Comparison of ENCODE assay signal across 13 cellular contexts in the genomic region with DNA sequence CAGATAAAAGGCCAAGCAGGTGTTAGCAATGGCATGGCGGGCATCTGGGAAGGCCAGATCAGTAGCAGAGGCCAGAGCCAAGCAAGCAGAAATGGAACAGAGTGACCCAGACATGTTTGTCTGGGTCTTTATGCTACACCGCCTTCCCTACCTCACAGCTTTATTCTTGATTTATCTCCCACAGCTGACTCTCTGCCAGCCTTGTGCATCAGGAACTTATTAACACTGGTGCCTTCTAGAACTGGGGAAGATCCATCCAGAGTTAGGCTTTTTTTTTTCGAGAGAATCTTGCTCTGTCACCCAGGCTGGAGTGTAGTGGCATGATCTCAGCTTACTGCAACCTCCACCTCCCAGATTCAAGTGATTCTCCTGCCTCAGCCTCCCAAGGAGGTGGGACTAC.
DNase-seq lines count a peak whose midpoint lies in the region; TF ChIP-seq lines count a peak whose summit lies in the region.
"Had no signal": no experiment of that assay in that cellular context is flagged by ENCODE, and none has a peak within 500 bp of the region (broad histone marks: within the 10 kb centered on the region; RNA-seq: fewer than 3 reads in every experiment).

No MANE protein-coding gene starts in this region.

- H3K36me3 ChIP-seq in brain microvascular endothelial cell (replicated peaks) (no peaks in the 10 kb centered on the region), mesodermal cell (ENCODE audit: control insufficient read depth, insufficient read depth, low read length) (no peaks in the 10 kb centered on the region)

- H3K4me3 Mint-ChIP-seq in activated naive CD4-positive, alpha-beta T cell treated with anti-CD3 and anti-CD28 coated beads, Interleukin-2, amount 10 ng/mL, durations not matched to agents 7 days and 5 days = no peak overlapping the region
- H3K4me3 Mint-ChIP-seq: CD4-positive, alpha-beta T cell had no signal

- no peaks in the 10 kb centered on the region for H3K27me3 ChIP-seq in brain microvascular endothelial cell (replicated peaks)

- H3K27ac ChIP-seq in brain microvascular endothelial cell (peak overlapping the region; percentile 72), mesodermal cell (ENCODE audit: low read depth, low read length, severe bottlenecking) (peak overlapping the region; percentile 69)
- H3K27ac ChIP-seq: RWPE1 had no signal

- H3K9me3 ChIP-seq in mesodermal cell (ENCODE audit: control insufficient read depth, low read length) = no peaks in the 10 kb centered on the region

- intact Hi-C loops in posterior cingulate gyrus (cut with DNase I) = no loop called here

- H3K4me1 Mint-ChIP-seq in activated naive CD4-positive, alpha-beta T cell treated with anti-CD3 and anti-CD28 coated beads, Interleukin-2, amount 10 ng/mL, durations not matched to agents 7 days and 5 days = peaks cover 26% of the 10 kb centered on the region

- DNase-seq in AG20443 (ENCODE audit: low spot score) (peak; percentile 30), M059J (ENCODE audit: low read depth) (peak; percentile 31), brain microvascular endothelial cell (no peak), posterior cingulate gyrus (no peak), NK-92 (lab: John Stamatoyannopoulos, UW; ENCODE audit: unreplicated experiment) (no peak)
- DNase-seq in activated naive CD4-positive, alpha-beta T cell treated with anti-CD3 and anti-CD28 coated beads, Interleukin-2, amount 10 ng/mL, durations not matched to agents 7 days and 5 days = no peak
- no peak for DNase-seq in stimulated activated CD4-positive, alpha-beta T cell treated with anti-CD3 and anti-CD28 coated beads, Interleukin-15, amount 100 ng/mL, for 24 hours
- DNase-seq: CD4-positive, alpha-beta T cell; NCI-H1436; NCI-H2029 treated with DMSO at 0.1 percent for 48 hours; NCI-H510A had no signal

- H3K27ac Mint-ChIP-seq in activated naive CD4-positive, alpha-beta T cell treated with anti-CD3 and anti-CD28 coated beads, Interleukin-2, amount 10 ng/mL, durations not matched to agents 7 days and 5 days = no peak overlapping the region
- H3K27ac Mint-ChIP-seq: CD4-positive, alpha-beta T cell had no signal

- H3K27me3 Mint-ChIP-seq in activated naive CD4-positive, alpha-beta T cell treated with anti-CD3 and anti-CD28 coated beads, Interleukin-2, amount 10 ng/mL, durations not matched to agents 7 days and 5 days = peaks cover 51% of the 10 kb centered on the region
- H3K27me3 Mint-ChIP-seq: CD4-positive, alpha-beta T cell had no signal

- no peaks in the 10 kb centered on the region for H3K9me3 Mint-ChIP-seq in activated naive CD4-positive, alpha-beta T cell treated with anti-CD3 and anti-CD28 coated beads, Interleukin-2, amount 10 ng/mL, durations not matched to agents 7 days and 5 days
- H3K9me3 Mint-ChIP-seq: CD4-positive, alpha-beta T cell had no signal

- in situ Hi-C loops in brain microvascular endothelial cell (cut with HindIII; ENCODE audit: low pct_ligation_motif_present, low sequenced_read_pairs) = no loop called here

- H3K4me3 ChIP-seq in brain microvascular endothelial cell (ENCODE audit: low read depth, low read length) (no peak overlapping the region), mesodermal cell (ENCODE audit: extremely low read depth, insufficient read depth, low read length, poor library complexity, severe bottlenecking) (no peak overlapping the region)

- H3K4me1 ChIP-seq in mesodermal cell (ENCODE audit: control insufficient read depth, insufficient read depth, low read length, poor library complexity, severe bottlenecking) = peaks cover 25% of the 10 kb centered on the region

- CTCF ChIA-PET in activated naive CD4-positive, alpha-beta T cell treated with anti-CD3 and anti-CD28 coated beads, Interleukin-2, amount 10 ng/mL, durations not matched to agents 7 days and 5 days (lab: Charles Lee) = interaction anchor here (0.9 kb wide), 1 partner anchor 24 kb away, joined by 3 read pairs; no protein-coding TSS in a partner anchor

- no peaks in the 10 kb centered on the region for H3K36me3 Mint-ChIP-seq in activated naive CD4-positive, alpha-beta T cell treated with anti-CD3 and anti-CD28 coated beads, Interleukin-2, amount 10 ng/mL, durations not matched to agents 7 days and 5 days

- TF ChIP-seq CTCF in brain microvascular endothelial cell (IDR thresholded peaks at IDR 0.05; ENCODE audit: low read depth, low read length, missing control alignments) = no peak

- 86 to 92% methylated on average over 2 to 3 of the region's 3 CpGs for WGBS in mesodermal cell (ENCODE audit: insufficient coverage in 2 of 2), 2 experiments

Comparison
In these comparisons a context has a peak if more than half of its experiments do, and no peak if none do; other contexts are left out.
1. DNase-seq: peak in AG20443 (single experiment) and M059J (single experiment); none in brain microvascular endothelial cell (single experiment), activated naive CD4-positive, alpha-beta T cell treated with anti-CD3 and anti-CD28 coated beads, Interleukin-2, amount 10 ng/mL, durations not matched to agents 7 days and 5 days (single experiment), posterior cingulate gyrus (0 of 10), stimulated activated CD4-positive, alpha-beta T cell treated with anti-CD3 and anti-CD28 coated beads, Interleukin-15, amount 100 ng/mL, for 24 hours (single experiment) and NK-92 (single experiment).